In the genomic region with DNA sequence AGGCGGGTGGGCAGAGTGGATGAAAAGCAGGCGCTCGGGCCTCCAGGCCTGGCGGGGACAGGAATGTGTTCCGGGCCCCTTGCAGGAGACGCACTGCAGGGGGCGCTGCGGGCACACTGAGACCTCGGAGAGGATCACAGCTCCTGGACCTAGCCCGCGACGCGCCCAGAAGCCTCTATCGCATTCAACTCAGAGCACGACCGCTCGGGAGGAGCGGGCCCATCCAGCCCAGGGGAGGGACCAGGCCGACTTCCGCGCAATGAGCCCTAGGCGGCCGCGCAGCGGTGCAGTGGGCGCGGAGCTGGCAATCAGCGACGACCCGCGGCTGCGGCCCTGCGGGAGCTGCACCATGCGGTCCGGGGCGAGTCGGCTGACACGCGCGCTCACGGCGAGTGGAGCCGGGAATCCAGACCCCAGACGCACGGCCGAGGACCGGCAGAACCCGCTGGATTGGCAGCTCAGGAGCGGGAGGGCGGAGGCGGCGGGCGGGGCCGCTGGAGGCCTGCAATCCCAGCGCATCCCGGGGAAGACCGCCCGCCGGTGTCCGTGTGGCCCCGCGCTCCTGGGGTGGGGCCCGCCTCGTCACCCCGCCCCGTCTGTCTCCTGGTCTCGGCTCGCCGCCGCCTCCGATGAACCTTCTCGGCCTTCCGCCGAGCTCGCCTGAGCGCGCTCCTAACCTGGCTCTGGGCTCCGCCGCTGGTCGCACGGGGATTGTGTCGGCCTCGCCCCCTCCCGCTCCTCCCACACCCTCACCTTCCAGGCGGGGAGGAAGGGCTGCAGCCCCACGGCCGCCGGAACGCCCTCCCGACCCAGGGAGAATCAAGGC, we compare ENCODE assay signal across 8 cellular contexts. TPM values are rescaled to one million over a fixed set of nuclear protein-coding genes. Genes with fewer than 3 reads are reported as not detected.
DNase-seq lines count a peak whose midpoint lies in the region; FAIRE-seq and TF ChIP-seq lines count a peak whose summit lies in the region.

No MANE protein-coding gene starts in this region.

- H3K27me3 ChIP-seq in H7 (ENCODE audit: control insufficient read depth, insufficient read depth, low read length) = peaks cover 34% of the 10 kb centered on the region

- peak overlapping the region; percentile 79 for H3K4me3 ChIP-seq in H7 (ENCODE audit: insufficient read depth, low read depth, low read length)

- POLR2A ChIA-PET in RWPE1 (lab: Yijun Ruan, JAX; ENCODE audit: low non-redundant PET) = no interaction called here

- no peak overlapping the region for H3K27ac Mint-ChIP-seq in nephron progenitor cell
- H3K27ac Mint-ChIP-seq in stimulated activated naive CD8-positive, alpha-beta T cell treated with anti-CD3 and anti-CD28 coated beads, Interleukin-15, Interleukin-2, amounts not matched to agents 100 ng/mL and 50 ng/mL, for 24 hours = peak overlapping the region; percentile 81

- H3K4me1 Mint-ChIP-seq in nephron progenitor cell = peaks cover 27% of the 10 kb centered on the region
- H3K4me1 Mint-ChIP-seq in stimulated activated naive CD8-positive, alpha-beta T cell treated with anti-CD3 and anti-CD28 coated beads, Interleukin-15, Interleukin-2, amounts not matched to agents 100 ng/mL and 50 ng/mL, for 24 hours (ENCODE audit: low read depth) = peaks cover 18% of the 10 kb centered on the region

- H3K4me3 Mint-ChIP-seq in nephron progenitor cell = peak overlapping the region; percentile 80
- H3K4me3 Mint-ChIP-seq in stimulated activated naive CD8-positive, alpha-beta T cell treated with anti-CD3 and anti-CD28 coated beads, Interleukin-15, Interleukin-2, amounts not matched to agents 100 ng/mL and 50 ng/mL, for 24 hours = peak overlapping the region; percentile 83

- peak; percentile 88 for FAIRE-seq in G401.6 (lab: Jason Lieb, UNC)

- H3K36me3 Mint-ChIP-seq in nephron progenitor cell (ENCODE audit: low read depth) = no peaks in the 10 kb centered on the region
- H3K36me3 Mint-ChIP-seq in stimulated activated naive CD8-positive, alpha-beta T cell treated with anti-CD3 and anti-CD28 coated beads, Interleukin-15, Interleukin-2, amounts not matched to agents 100 ng/mL and 50 ng/mL, for 24 hours (ENCODE audit: low read depth) = no peaks in the 10 kb centered on the region

- H3K27me3 Mint-ChIP-seq in nephron progenitor cell (ENCODE audit: low read depth, poor library complexity) = peaks cover 85% of the 10 kb centered on the region
- H3K27me3 Mint-ChIP-seq in stimulated activated naive CD8-positive, alpha-beta T cell treated with anti-CD3 and anti-CD28 coated beads, Interleukin-15, Interleukin-2, amounts not matched to agents 100 ng/mL and 50 ng/mL, for 24 hours = no peaks in the 10 kb centered on the region

- DNase-seq in H7 (peak; percentile 95), LoVo (ENCODE audit: low spot score) (peak; percentile 94), RWPE1 (ENCODE audit: low spot score) (peak; percentile 97), fibroblast of the conjunctiva (ENCODE audit: low read depth) (peak; percentile 85), nephron progenitor cell (peak; percentile 98)
- DNase-seq in activated T-helper 9 cell treated with anti-CD3 and anti-CD28 coated beads, Interleukin-2, amount 50 U/mL, for 16 hours (ENCODE audit: low read depth) = peak; percentile 92

- peak; percentile 93 for TF ChIP-seq CTCF in RWPE1 (conservative IDR thresholded peaks at IDR 0.05; ENCODE audit: low read depth)
- peak; percentile 95 for TF ChIP-seq CTCF in nephron progenitor cell (IDR thresholded peaks at IDR 0.05)

- peaks cover 15% of the 10 kb centered on the region for H3K9me3 Mint-ChIP-seq in nephron progenitor cell
- no peaks in the 10 kb centered on the region for H3K9me3 Mint-ChIP-seq in stimulated activated naive CD8-positive, alpha-beta T cell treated with anti-CD3 and anti-CD28 coated beads, Interleukin-15, Interleukin-2, amounts not matched to agents 100 ng/mL and 50 ng/mL, for 24 hours

- peak overlapping the region; percentile 83 for H3K27ac ChIP-seq in RWPE1

- CTCF ChIA-PET in RWPE1 (lab: Yijun Ruan, JAX) = interaction anchor here (0.6 to 2.9 kb wide), 18 partner anchors 8 to 293 kb away, joined by 3 to 32 read pairs (median 4); partner anchors contain the start of gene WAPL

- H3K36me3 ChIP-seq in H7 (replicated peaks; ENCODE audit: control insufficient read depth, insufficient read depth, low read length) = no peaks in the 10 kb centered on the region

RNA-seq across cellular contexts. Expression of gene GRID1, which starts 33.5 kb away (rescaled TPM):
- 0.22 and 0.31 TPM in 2 replicates for total RNA-seq in H7 (2014; rRNA removed; shearing (Covaris generic))

Comparison
In these comparisons a context has a peak if more than half of its experiments do, and no peak if none do; other contexts are left out.
1. Peak in every context shown above with its lines: DNase-seq, H3K4me3 ChIP-seq and H3K27ac ChIP-seq.